9 cellular contexts compared by ENCODE assay signal in the genomic region with DNA sequence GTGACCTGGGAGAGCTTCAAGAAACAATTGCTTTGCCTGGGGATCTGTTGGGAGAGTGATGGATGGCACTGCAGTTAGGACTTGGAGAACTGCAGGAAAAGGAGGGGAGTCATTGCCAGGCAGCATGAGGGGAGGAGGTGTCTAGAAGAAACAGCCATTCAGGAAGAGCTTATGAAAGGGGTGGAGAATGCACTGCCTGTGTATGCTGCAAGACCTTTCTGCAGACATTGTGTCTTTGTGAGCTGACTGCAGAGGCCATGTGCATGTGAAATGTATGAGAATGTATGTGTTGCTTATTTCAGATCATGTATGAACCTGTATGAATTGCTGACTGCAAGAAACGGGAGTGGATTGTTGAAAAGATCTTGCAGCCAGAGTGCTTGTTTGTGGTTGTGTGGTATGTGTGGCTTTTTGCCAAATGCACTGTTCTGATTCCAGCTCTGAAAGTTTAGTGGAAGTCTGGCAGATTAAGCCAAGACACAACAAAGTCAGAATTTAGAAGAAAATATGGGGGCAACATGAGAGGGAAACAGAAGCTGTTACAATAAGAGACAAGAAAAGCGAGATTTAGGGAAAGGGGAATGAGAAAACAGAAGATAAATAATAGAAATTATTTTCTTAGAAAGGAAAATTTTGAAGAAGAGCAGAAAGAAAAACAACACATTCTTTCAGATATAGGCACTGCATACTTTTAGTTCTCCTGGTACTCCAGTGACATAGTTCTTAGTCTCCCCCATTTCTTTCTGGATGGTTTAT. TPM values are rescaled to one million over a fixed set of nuclear protein-coding genes. Genes with fewer than 3 reads are reported as not detected.
DNase-seq lines count a peak whose midpoint lies in the region; ATAC-seq, FAIRE-seq and TF ChIP-seq lines count a peak whose summit lies in the region.
"Had no signal": no experiment of that assay in that cellular context is flagged by ENCODE, and none has a peak within 500 bp of the region (broad histone marks: within the 10 kb centered on the region; RNA-seq: fewer than 3 reads in every experiment).

No MANE protein-coding gene starts in this region.

- H3K4me3 ChIP-seq in HUES6 (ENCODE audit: low read depth, low read length) (no peak overlapping the region), RWPE2 (ENCODE audit: severe bottlenecking) (no peak overlapping the region), fibroblast of the aortic adventitia (ENCODE audit: low read depth, low read length) (no peak overlapping the region), pancreas (no peak overlapping the region)

- H3K9me3 ChIP-seq in HUES6 (ENCODE audit: control insufficient read depth, insufficient read depth, low read depth, low read length) (no peaks in the 10 kb centered on the region), RWPE2 (ENCODE audit: severe bottlenecking) (no peaks in the 10 kb centered on the region), pancreas (no peaks in the 10 kb centered on the region)

- TF ChIP-seq CTCF in RWPE2 (IDR thresholded peaks at IDR 0.05; ENCODE audit: poor library complexity, severe bottlenecking) (no peak), fibroblast of the aortic adventitia (IDR thresholded peaks at IDR 0.05; ENCODE audit: insufficient read depth, low read length) (no peak), pancreas (IDR thresholded peaks at IDR 0.05) (no peak)

- intact Hi-C loops in pancreas (cut with DNase I), result loop anchor here in 1 of 3 donors (10.0 kb wide), 1 partner anchor 207 kb away; no protein-coding TSS in a partner anchor

- 39 to 42% methylated on average over 2 of the region's 2 CpGs for WGBS in pancreas, 2 donors

- no peak overlapping the region for H3K9ac ChIP-seq in HUES6 (ENCODE audit: low read length)

- H3K27ac ChIP-seq in HUES6 (ENCODE audit: low read depth, low read length) (0 out of 2 replicates have a peak overlapping the region, but pooled peaks have one; percentile 4), RWPE2 (ENCODE audit: poor library complexity, severe bottlenecking) (peak overlapping the region; percentile 23), pancreas (peak overlapping the region in 1 of 4 donors; percentile 5)

- peak; percentile 56 for FAIRE-seq in pancreas (lab: Jason Lieb, UNC)
- FAIRE-seq: GM18507 had no signal

- peak; percentile 75 for DNase-seq in AG08396 (ENCODE audit: low spot score)
- DNase-seq in RWPE2 (ENCODE audit: low spot score), result no peak
- peak; percentile 95 for DNase-seq in fibroblast of the aortic adventitia (ENCODE audit: low read depth)
- DNase-seq in pancreas, result peak in 1 of 6 donors; percentile 20
- no peak for DNase-seq in central memory CD4-positive, alpha-beta T cell

- H3K4me1 ChIP-seq in HUES6 (ENCODE audit: control insufficient read depth, insufficient read depth, low read length), result peaks cover 43% of the 10 kb centered on the region
- peaks cover 16% of the 10 kb centered on the region for H3K4me1 ChIP-seq in RWPE2 (ENCODE audit: insufficient read depth, poor library complexity, severe bottlenecking)
- H3K4me1 ChIP-seq in pancreas, result no peaks in the 10 kb centered on the region

- peak; percentile 91 for ATAC-seq in RWPE2 (ENCODE audit: low read depth)
- peak; percentile 61 to 90 (median 82) for ATAC-seq in pancreas
- no peak for ATAC-seq in HG03520 (IDR thresholded peaks at IDR 0.05; ENCODE audit: unreplicated experiment)
- no peak for ATAC-seq in GM18519 (IDR thresholded peaks at IDR 0.05; ENCODE audit: low FRiP score, unreplicated experiment)

- H3K36me3 ChIP-seq in HUES6 (ENCODE audit: control insufficient read depth, insufficient read depth, low read length) (no peaks in the 10 kb centered on the region), RWPE2 (ENCODE audit: low read depth) (no peaks in the 10 kb centered on the region), pancreas (no peaks in the 10 kb centered on the region)

- no peaks in the 10 kb centered on the region for H3K27me3 ChIP-seq in HUES6 (ENCODE audit: control insufficient read depth, insufficient read depth, low read length)
- H3K27me3 ChIP-seq in RWPE2 (ENCODE audit: insufficient read depth, poor library complexity, severe bottlenecking), result no peaks in the 10 kb centered on the region
- H3K27me3 ChIP-seq in pancreas, result no peaks in the 10 kb centered on the region

RNA-seq across cellular contexts. Expression of gene RIMKLB, which starts 9.8 kb away (rescaled TPM):
- total RNA-seq in fibroblast of the aortic adventitia (ENCODE audit: low replicate concordance) (23.2 and 49.1 TPM in 2 replicates), pancreas (10 to 100 TPM in 1 of 6 donors, 1 to 10 TPM in 5; 5.1 to 12.4 (median 8.4) TPM)
- 10 to 100 TPM; 32.9 to 46.2 TPM for polyA plus RNA-seq in pancreas

RNA-seq across cellular contexts. Expression of gene MFAP5, which starts 25.4 kb away (rescaled TPM):
- total RNA-seq in fibroblast of the aortic adventitia (ENCODE audit: low replicate concordance) (220 and 259 TPM in 2 replicates), pancreas (10 to 100 TPM in 3 of 6 donors, 1 to 10 TPM in 1, under 1 TPM in 2; 0.19 to 14.7 (median 6.4) TPM)
- 1 to 10 TPM; 3.5 to 5.7 TPM for polyA plus RNA-seq in pancreas

Comparison
In these comparisons a context has a peak if more than half of its experiments do, and no peak if none do; other contexts are left out.
1. DNase-seq: peak in AG08396 (single experiment) and fibroblast of the aortic adventitia (single experiment); none in RWPE2 (single experiment) and central memory CD4-positive, alpha-beta T cell (single experiment).
2. ATAC-seq: peak in RWPE2 (single experiment) and pancreas (4 of 4); none in HG03520 (single experiment) and GM18519 (single experiment).
3. RNA of gene MFAP5, which starts 25.4 kb away (total RNA-seq): 220 to 259 TPM in fibroblast of the aortic adventitia; 0.19 to 14.7 TPM in pancreas; every median in the first group is over 10 times any median in the second.